In genomic region chr4:26330946-26331345, GRCh38 we compare ENCODE assay signal across 12 cellular contexts. TPM values are rescaled to one million over a fixed set of nuclear protein-coding genes. Genes with fewer than 3 reads are reported as not detected.
DNase-seq lines count a peak whose midpoint lies in the region; ATAC-seq and TF ChIP-seq lines count a peak whose summit lies in the region.
"Had no signal": no experiment of that assay in that cellular context is flagged by ENCODE, and none has a peak within 500 bp of the region (broad histone marks: within the 10 kb centered on the region; RNA-seq: fewer than 3 reads in every experiment).

No MANE protein-coding gene starts in this region.

- H3K9me2 ChIP-seq in GM23338 (ENCODE audit: insufficient read depth) = no peaks in the 10 kb centered on the region

- no peaks in the 10 kb centered on the region for H3K9me3 ChIP-seq in BLaER1

- H3K27ac ChIP-seq in BLaER1 = peak overlapping the region; percentile 56
- H3K27ac ChIP-seq in GM23338 (ENCODE audit: low read depth) = peak overlapping the region; percentile 26; the same call in 1 of the 2 replicates

- peaks cover 53% of the 10 kb centered on the region for H3K4me1 Mint-ChIP-seq in GM23338
- H3K4me1 Mint-ChIP-seq in endothelial cell (ENCODE audit: unreplicated experiment) = peaks cover 16% of the 10 kb centered on the region
- H3K4me1 Mint-ChIP-seq in activated CD8-positive, alpha-beta T cell treated with anti-CD3 and anti-CD28 coated beads, Interleukin-2, amount 10 ng/mL, durations not matched to agents 7 days and 5 days (ENCODE audit: low read depth) = peaks cover 32% of the 10 kb centered on the region

- H3K27me3 Mint-ChIP-seq in GM23338 (ENCODE audit: insufficient read depth, low read depth, poor library complexity) (no peaks in the 10 kb centered on the region), endothelial cell (ENCODE audit: unreplicated experiment) (peaks cover 2% of the 10 kb centered on the region)
- H3K27me3 Mint-ChIP-seq in activated CD8-positive, alpha-beta T cell treated with anti-CD3 and anti-CD28 coated beads, Interleukin-2, amount 10 ng/mL, durations not matched to agents 7 days and 5 days (ENCODE audit: low read depth) = no peaks in the 10 kb centered on the region
- H3K27me3 Mint-ChIP-seq: activated CD4-positive, alpha-beta T cell treated with anti-CD3 and anti-CD28 coated beads for 36 hours; activated naive CD4-positive, alpha-beta T cell treated with anti-CD3 and anti-CD28 coated beads, Interleukin-2, amount 10 ng/mL, durations not matched to agents 7 days and 5 days; memory B cell had no signal

- TF ChIP-seq CTCF in GM23338 (conservative IDR thresholded peaks at IDR 0.05; ENCODE audit: low read depth in 2 of 2) (no peak), endothelial cell (IDR thresholded peaks at IDR 0.05; ENCODE audit: unreplicated experiment) (no peak), GM13976 (IDR thresholded peaks at IDR 0.05; ENCODE audit: borderline replicate concordance, control extremely low read depth, extremely low read depth, insufficient read depth, missing control alignments) (no peak)

- H3K79me2 ChIP-seq in GM23338 (replicated peaks; ENCODE audit: insufficient read depth) = peaks cover 100% of the 10 kb centered on the region

- H3K36me3 ChIP-seq in BLaER1 (peaks cover 19% of the 10 kb centered on the region; the same call in 1 of the 2 replicates), GM23338 (ENCODE audit: insufficient read depth) (no peaks in the 10 kb centered on the region)

- in situ Hi-C loops in GM13976 (cut with MboI; ENCODE audit: low sequenced_read_pairs, unreplicated experiment) = loop anchor here (5.0 to 25.0 kb wide), 2 partner anchors 76 to 681 kb away; no protein-coding TSS in a partner anchor

- H3K27ac Mint-ChIP-seq in GM23338 = peak overlapping the region; percentile 32
- peak overlapping the region; percentile 83 for H3K27ac Mint-ChIP-seq in endothelial cell (ENCODE audit: unreplicated experiment)
- H3K27ac Mint-ChIP-seq in activated CD8-positive, alpha-beta T cell treated with anti-CD3 and anti-CD28 coated beads, Interleukin-2, amount 10 ng/mL, durations not matched to agents 7 days and 5 days = no peak overlapping the region
- H3K27ac Mint-ChIP-seq: activated naive CD4-positive, alpha-beta T cell treated with anti-CD3 and anti-CD28 coated beads, Interleukin-2, amount 10 ng/mL, durations not matched to agents 7 days and 5 days; memory B cell had no signal

- H3K9me3 Mint-ChIP-seq in GM23338 (no peaks in the 10 kb centered on the region), endothelial cell (ENCODE audit: unreplicated experiment) (no peaks in the 10 kb centered on the region)
- H3K9me3 Mint-ChIP-seq in activated CD8-positive, alpha-beta T cell treated with anti-CD3 and anti-CD28 coated beads, Interleukin-2, amount 10 ng/mL, durations not matched to agents 7 days and 5 days (ENCODE audit: insufficient read depth) = no peaks in the 10 kb centered on the region
- H3K9me3 Mint-ChIP-seq: activated naive CD4-positive, alpha-beta T cell treated with anti-CD3 and anti-CD28 coated beads, Interleukin-2, amount 10 ng/mL, durations not matched to agents 7 days and 5 days; memory B cell had no signal

- H3K4me3 ChIP-seq in BLaER1 (no peak overlapping the region), GM23338 (peak overlapping the region; percentile 18)

- CTCF ChIA-PET in activated CD8-positive, alpha-beta T cell treated with anti-CD3 and anti-CD28 coated beads, Interleukin-2, amount 10 ng/mL, durations not matched to agents 7 days and 5 days (lab: Charles Lee) = interaction anchor here (0.6 to 9.0 kb wide), 46 partner anchors 9 to 679 kb away, joined by 3 to 204 read pairs (median 6); no protein-coding TSS in a partner anchor

- DNase-seq in GM23338 (ENCODE audit: low spot score) (peak; percentile 71), NOMO-1 (lab: John Stamatoyannopoulos, UW; ENCODE audit: unreplicated experiment in 2 of 2) (peak; percentile 29 to 62), endothelial cell (ENCODE audit: low spot score) (peak; percentile 18), GM13976 (ENCODE audit: low spot score) (no peak), HCEC 1CT (no peak)
- no peak for DNase-seq in activated CD8-positive, alpha-beta T cell treated with anti-CD3 and anti-CD28 coated beads, Interleukin-2, amount 10 ng/mL, durations not matched to agents 7 days and 5 days
- DNase-seq: activated CD4-positive, alpha-beta T cell treated with anti-CD3 and anti-CD28 coated beads for 36 hours; activated naive CD4-positive, alpha-beta T cell treated with anti-CD3 and anti-CD28 coated beads, Interleukin-2, amount 10 ng/mL, durations not matched to agents 7 days and 5 days; NCI-H1048 had no signal

- H3K4me1 ChIP-seq in BLaER1 (peaks cover 40% of the 10 kb centered on the region), GM23338 (ENCODE audit: insufficient read depth) (peaks cover 76% of the 10 kb centered on the region)

- peak overlapping the region; percentile 22; the same call in 1 of the 2 replicates for H3K9ac ChIP-seq in BLaER1

- peak overlapping the region; percentile 82 for H3K4me2 ChIP-seq in BLaER1
- H3K4me2 ChIP-seq in GM23338 = peak overlapping the region; percentile 48

- peaks cover 2% of the 10 kb centered on the region; the same call in 1 of the 2 replicates for H3F3A ChIP-seq in GM23338 (replicated peaks; ENCODE audit: low read depth)

- peak; percentile 83 for ATAC-seq in GM23338
- no peak for ATAC-seq in esophagus mucosa
- no peak for ATAC-seq in activated CD8-positive, alpha-beta T cell treated with anti-CD3 and anti-CD28 coated beads, Interleukin-2, amount 10 ng/mL, durations not matched to agents 7 days and 5 days

- no peak overlapping the region for H2AFZ ChIP-seq in GM23338

- peaks cover 100% of the 10 kb centered on the region for H4K20me1 ChIP-seq in BLaER1
- peaks cover 73% of the 10 kb centered on the region for H4K20me1 ChIP-seq in GM23338 (replicated peaks; ENCODE audit: insufficient read depth)

- H3K36me3 Mint-ChIP-seq in GM23338 (ENCODE audit: low read depth) (no peaks in the 10 kb centered on the region; the same call in 2 of the 3 replicates), endothelial cell (ENCODE audit: low read depth, unreplicated experiment) (no peaks in the 10 kb centered on the region)
- no peaks in the 10 kb centered on the region for H3K36me3 Mint-ChIP-seq in activated CD8-positive, alpha-beta T cell treated with anti-CD3 and anti-CD28 coated beads, Interleukin-2, amount 10 ng/mL, durations not matched to agents 7 days and 5 days (ENCODE audit: low read depth)
- H3K36me3 Mint-ChIP-seq: activated naive CD4-positive, alpha-beta T cell treated with anti-CD3 and anti-CD28 coated beads, Interleukin-2, amount 10 ng/mL, durations not matched to agents 7 days and 5 days; memory B cell had no signal

- H3K4me3 Mint-ChIP-seq in GM23338 = peak overlapping the region; percentile 42; the same call in 2 of the 3 replicates
- no peak overlapping the region for H3K4me3 Mint-ChIP-seq in endothelial cell (ENCODE audit: unreplicated experiment)
- H3K4me3 Mint-ChIP-seq in activated CD8-positive, alpha-beta T cell treated with anti-CD3 and anti-CD28 coated beads, Interleukin-2, amount 10 ng/mL, durations not matched to agents 7 days and 5 days = no peak overlapping the region
- H3K4me3 Mint-ChIP-seq: activated CD4-positive, alpha-beta T cell treated with anti-CD3 and anti-CD28 coated beads for 36 hours; activated naive CD4-positive, alpha-beta T cell treated with anti-CD3 and anti-CD28 coated beads, Interleukin-2, amount 10 ng/mL, durations not matched to agents 7 days and 5 days; memory B cell had no signal

- no peaks in the 10 kb centered on the region for H3K27me3 ChIP-seq in BLaER1
- no peaks in the 10 kb centered on the region for H3K27me3 ChIP-seq in GM23338 (ENCODE audit: insufficient read depth)

- POLR2A ChIA-PET in activated CD8-positive, alpha-beta T cell treated with anti-CD3 and anti-CD28 coated beads, Interleukin-2, amount 10 ng/mL, durations not matched to agents 7 days and 5 days (lab: Charles Lee) = interaction anchor here (1.8 kb wide), 1 partner anchor 79 kb away, joined by 5 read pairs; no protein-coding TSS in a partner anchor

TF ChIP-seq in GM23338, 12 proteins besides CTCF, POLR2A, EP300 and RAD21 (continues in another document):
- no peak for TF ChIP-seq CREB1 (CRISPR knock-in tag; IDR thresholded peaks at IDR 0.05; ENCODE audit: low read depth)

RNA-seq across cellular contexts. Expression of gene RBPJ, which starts 10.1 kb away (rescaled TPM):
- total RNA-seq in GM23338 (2014; rRNA removed; shearing (Covaris generic)) = 205 and 212 TPM in 2 replicates
- 457 and 461 TPM in 2 replicates for polyA plus RNA-seq in GM23338 (2016; fragmentation: Nextera tagmentation; extraction: Ambion mirVana)
- total RNA-seq in endothelial cell (ENCODE audit: unreplicated experiment) = 47.9 TPM
- 23.6 TPM for total RNA-seq in esophagus mucosa
- total RNA-seq in activated CD8-positive, alpha-beta T cell treated with anti-CD3 and anti-CD28 coated beads, Interleukin-2, amount 10 ng/mL, durations not matched to agents 7 days and 5 days = 10 to 100 TPM; 61.7 to 72.3 TPM

Comparison
In these comparisons a context has a peak if more than half of its experiments do, and no peak if none do; other contexts are left out.
1. DNase-seq: peak in GM23338 (single experiment), NOMO-1 (2 of 2) and endothelial cell (single experiment); none in GM13976 (single experiment), activated CD8-positive, alpha-beta T cell treated with anti-CD3 and anti-CD28 coated beads, Interleukin-2, amount 10 ng/mL, durations not matched to agents 7 days and 5 days (single experiment) and HCEC 1CT (single experiment).